In genomic region chr1:72284084-72284397, GRCh38 we compare ENCODE assay signal across 8 cellular contexts. TPM values are rescaled to one million over a fixed set of nuclear protein-coding genes. Genes with fewer than 3 reads are reported as not detected.
A peak's percentile ranks its signal among the peaks of the same experiment; 100 is the strongest.
DNase-seq lines count a peak whose midpoint lies in the region; ATAC-seq, FAIRE-seq and TF ChIP-seq lines count a peak whose summit lies in the region.

No MANE protein-coding gene starts in this region.

- H3K9me3 ChIP-seq in Peyer's patch (no peaks in the 10 kb centered on the region), right cardiac atrium (ENCODE audit: control insufficient read depth, low read length) (no peaks in the 10 kb centered on the region), small intestine (ENCODE audit: control insufficient read depth, low read depth) (no peaks in the 10 kb centered on the region)

- POLR2A ChIA-PET in HEK293T (lab: Yijun Ruan, JAX): no interaction called here

- CTCF ChIA-PET in HEK293T (lab: Yijun Ruan, JAX): no interaction called here

- WGBS in right cardiac atrium: 1% methylated on average over 7 of the region's 7 CpGs
- WGBS in small intestine, 3 donors: 0 to 3% (median 2%) methylated on average over 7 of the region's 7 CpGs

- no peak for FAIRE-seq in small intestine (lab: Jason Lieb, UNC)

- TF ChIP-seq POLR2A in Peyer's patch (IDR thresholded peaks at IDR 0.05): no peak

- intact Hi-C loops in right cardiac atrium (cut with DNase I): no loop called here

- H3K27me3 ChIP-seq in Peyer's patch: no peaks in the 10 kb centered on the region
- H3K27me3 ChIP-seq in right cardiac atrium (ENCODE audit: control insufficient read depth, insufficient read depth): no peaks in the 10 kb centered on the region
- peaks cover 0 to 2% of the 10 kb centered on the region in 2 donors for H3K27me3 ChIP-seq in small intestine (ENCODE audit: control insufficient read depth in 2 of 2, insufficient read depth in 2 of 2, low read length in 2 of 2)

- no peak for DNase-seq in HEK293T (ENCODE audit: extremely low spot score)
- no peak for DNase-seq in Peyer's patch
- DNase-seq in right cardiac atrium: no peak
- no peak for DNase-seq in small intestine
- DNase-seq in HUDEP-2 (lab: John Stamatoyannopoulos, UW; ENCODE audit: unreplicated experiment in 76 of 76): no peak
- DNase-seq in DMS 273 treated with DMSO at 0.1 percent for 48 hours (lab: John Stamatoyannopoulos, UW): no peak
- DNase-seq in NCI-H1436 (lab: John Stamatoyannopoulos, UW): no peak
- no peak for DNase-seq in stimulated activated CD4-positive, alpha-beta T cell treated with anti-CD3 and anti-CD28 coated beads, Interleukin-4, amount 100 ng/mL, for 4 hours

- H3K4me3 ChIP-seq in Peyer's patch: peak overlapping the region; percentile 36 to 63 (median 50)
- H3K4me3 ChIP-seq in right cardiac atrium (ENCODE audit: low read length): peak overlapping the region; percentile 57
- peak overlapping the region; percentile 51 to 64 for H3K4me3 ChIP-seq in small intestine (ENCODE audit: low read depth in 1 of 2, low read length in 2 of 2)

- H3K4me1 ChIP-seq in Peyer's patch (no peaks in the 10 kb centered on the region), right cardiac atrium (ENCODE audit: control insufficient read depth, insufficient read depth, low read length) (no peaks in the 10 kb centered on the region), small intestine (ENCODE audit: control insufficient read depth in 2 of 2, insufficient read depth in 1 of 2, low read depth in 1 of 2, low read length in 1 of 2) (no peaks in the 10 kb centered on the region)

- ATAC-seq in right cardiac atrium: no peak

- TF ChIP-seq CTCF in Peyer's patch (IDR thresholded peaks at IDR 0.05): no peak

- H3K36me3 ChIP-seq in Peyer's patch (no peaks in the 10 kb centered on the region), small intestine (ENCODE audit: control insufficient read depth in 2 of 2, insufficient read depth in 2 of 2, low read length in 2 of 2) (no peaks in the 10 kb centered on the region)

- H3K27ac ChIP-seq in Peyer's patch (peak overlapping the region; percentile 61 to 90 (median 69)), right cardiac atrium (ENCODE audit: low read length) (peak overlapping the region; percentile 81), small intestine (ENCODE audit: low read depth in 1 of 2, low read length in 1 of 2) (peak overlapping the region in 1 of 2 donors; percentile 90)

TF ChIP-seq in HEK293T, 16 proteins besides CTCF, POLR2A, EP300 and RAD21:
- TF ChIP-seq BHLHE40 (IDR thresholded peaks at IDR 0.05; ENCODE audit: borderline replicate concordance) (no peak), PKNOX1 (IDR thresholded peaks at IDR 0.05) (peak; percentile 51), L3MBTL2 (conservative IDR thresholded peaks at IDR 0.05) (no peak), HDGF (IDR thresholded peaks at IDR 0.05; ENCODE audit: borderline replicate concordance) (no peak), SUZ12 (IDR thresholded peaks at IDR 0.05) (no peak)
TF ChIP-seq in HEK293T: peak in this region for 1.

RNA-seq across cellular contexts. Expression of gene NEGR1, which starts 1.7 kb away (rescaled TPM):
- total RNA-seq in Peyer's patch: 1 to 10 TPM; 1.6 to 4.7 (median 2.3) TPM
- total RNA-seq in right cardiac atrium: 10 to 100 TPM; 17.2 to 26.1 (median 24.9) TPM
- 9.1 TPM for polyA plus RNA-seq in right cardiac atrium
- 1 to 10 TPM in 1 of 3 donors, under 1 TPM in 1, not detected in 1; 0.27 to 5.4 TPM for polyA plus RNA-seq in small intestine
